Comparison of ENCODE assay signal across 9 cellular contexts in genomic region chr16:50093607-50094570, GRCh38. TPM values are rescaled to one million over a fixed set of nuclear protein-coding genes. Genes with fewer than 3 reads are reported as not detected.
DNase-seq lines count a peak whose midpoint lies in the region; ATAC-seq and TF ChIP-seq lines count a peak whose summit lies in the region.
"Had no signal": no experiment of that assay in that cellular context is flagged by ENCODE, and none has a peak within 500 bp of the region (broad histone marks: within the 10 kb centered on the region; RNA-seq: fewer than 3 reads in every experiment).

No MANE protein-coding gene starts in this region.

- no peaks in the 10 kb centered on the region for H3K9me3 Mint-ChIP-seq in CD8-positive, alpha-beta memory T cell
- H3K9me3 Mint-ChIP-seq: activated naive CD8-positive, alpha-beta T cell treated with anti-CD3 and anti-CD28 coated beads, Interleukin-2, amount 10 ng/mL, durations not matched to agents 7 days and 5 days had no signal

- CTCF ChIA-PET in CD8-positive, alpha-beta memory T cell (lab: Charles Lee), result no interaction called here

- H3K36me3 ChIP-seq in CD8-positive, alpha-beta memory T cell (ENCODE audit: insufficient read depth, low read length), result no peaks in the 10 kb centered on the region
- H3K36me3 ChIP-seq in prostate gland (no peaks in the 10 kb centered on the region), SJCRH30 (peaks cover 2% of the 10 kb centered on the region; the same call in 1 of the 2 replicates), mesenchymal stem cell (ENCODE audit: control insufficient read depth in 1 of 2, insufficient read depth in 2 of 2, low read depth in 1 of 2, low read length in 2 of 2) (peaks cover 11 to 38% of the 10 kb centered on the region in 2 experiments)

- no peak overlapping the region for H2AK5ac ChIP-seq in mesenchymal stem cell (ENCODE audit: low read length, severe bottlenecking)

- no peak overlapping the region for H4K8ac ChIP-seq in mesenchymal stem cell (ENCODE audit: low read length)

- peaks cover 8 to 46% (median 16%) of the 10 kb centered on the region in 3 donors for H3K36me3 Mint-ChIP-seq in CD8-positive, alpha-beta memory T cell

- H3K27me3 Mint-ChIP-seq in CD8-positive, alpha-beta memory T cell, result no peaks in the 10 kb centered on the region
- H3K27me3 Mint-ChIP-seq: activated naive CD8-positive, alpha-beta T cell treated with anti-CD3 and anti-CD28 coated beads, Interleukin-2, amount 10 ng/mL, durations not matched to agents 7 days and 5 days had no signal

- POLR2A ChIA-PET in CD8-positive, alpha-beta memory T cell (lab: Charles Lee), result no interaction called here

- no peak overlapping the region for H3K18ac ChIP-seq in mesenchymal stem cell (ENCODE audit: low read depth in 1 of 2, low read length in 2 of 2)

- H3K9me3 ChIP-seq in CD8-positive, alpha-beta memory T cell (ENCODE audit: low read length), result no peaks in the 10 kb centered on the region
- H3K9me3 ChIP-seq in prostate gland (no peaks in the 10 kb centered on the region), SJCRH30 (replicated peaks) (no peaks in the 10 kb centered on the region), mesenchymal stem cell (ENCODE audit: control insufficient read depth, low read length) (no peaks in the 10 kb centered on the region)

- H2BK5ac ChIP-seq in mesenchymal stem cell (ENCODE audit: low read depth, low read length, poor library complexity, severe bottlenecking), result no peak overlapping the region

- no peak overlapping the region for H3K4ac ChIP-seq in mesenchymal stem cell (ENCODE audit: low read depth in 1 of 2, low read length in 2 of 2)

- peaks cover 0 to 4% (median 1%) of the 10 kb centered on the region in 3 donors for H3K4me1 Mint-ChIP-seq in CD8-positive, alpha-beta memory T cell
- H3K4me1 Mint-ChIP-seq: activated naive CD8-positive, alpha-beta T cell treated with anti-CD3 and anti-CD28 coated beads, Interleukin-2, amount 10 ng/mL, durations not matched to agents 7 days and 5 days had no signal

- no peak overlapping the region for H2BK12ac ChIP-seq in mesenchymal stem cell (ENCODE audit: low read length in 2 of 2)

- no peak overlapping the region for H3K9ac ChIP-seq in mesenchymal stem cell (ENCODE audit: low read length)

- H3K27me3 ChIP-seq in CD8-positive, alpha-beta memory T cell (ENCODE audit: insufficient read depth, low read length, poor library complexity, severe bottlenecking), result no peaks in the 10 kb centered on the region
- H3K27me3 ChIP-seq in prostate gland (replicated peaks; ENCODE audit: insufficient read depth) (no peaks in the 10 kb centered on the region), SJCRH30 (no peaks in the 10 kb centered on the region), mesenchymal stem cell (ENCODE audit: control insufficient read depth in 1 of 2, insufficient read depth in 1 of 2, low read length in 2 of 2) (no peaks in the 10 kb centered on the region)

- peaks cover 7% of the 10 kb centered on the region for H3K79me1 ChIP-seq in mesenchymal stem cell (replicated peaks; ENCODE audit: low read length, poor library complexity, severe bottlenecking)

- no peak overlapping the region for H3K4me2 ChIP-seq in mesenchymal stem cell (ENCODE audit: low read length, poor library complexity, severe bottlenecking)

- H3K27ac Mint-ChIP-seq in CD8-positive, alpha-beta memory T cell, result peak overlapping the region in 6 of 8 donors; percentile 5 to 42 (median 28)
- H3K27ac Mint-ChIP-seq: activated naive CD8-positive, alpha-beta T cell treated with anti-CD3 and anti-CD28 coated beads, Interleukin-2, amount 10 ng/mL, durations not matched to agents 7 days and 5 days had no signal

- no peak for DNase-seq in CD8-positive, alpha-beta memory T cell
- DNase-seq in OCI-M1 (lab: John Stamatoyannopoulos, UW) (peak; percentile 1), fibroblast of villous mesenchyme (ENCODE audit: low read depth) (peak; percentile 29), prostate gland (ENCODE audit: low spot score) (peak; percentile 11), NCI-H526 (lab: John Stamatoyannopoulos, UW) (no peak), SJCRH30 (no peak), mesenchymal stem cell (no peak)
- DNase-seq: activated naive CD8-positive, alpha-beta T cell treated with anti-CD3 and anti-CD28 coated beads, Interleukin-2, amount 10 ng/mL, durations not matched to agents 7 days and 5 days had no signal

- no peak overlapping the region for H3K4me3 ChIP-seq in CD8-positive, alpha-beta memory T cell (ENCODE audit: low read length)
- H3K4me3 ChIP-seq in fibroblast of villous mesenchyme (ENCODE audit: low read depth, low read length) (no peak overlapping the region), prostate gland (no peak overlapping the region), SJCRH30 (no peak overlapping the region), mesenchymal stem cell (ENCODE audit: insufficient read depth in 1 of 2, low read depth in 1 of 2, low read length in 2 of 2) (no peak overlapping the region)

- H3K27ac ChIP-seq in CD8-positive, alpha-beta memory T cell (ENCODE audit: low read depth, low read length), result no peak overlapping the region
- no peak overlapping the region for H3K27ac ChIP-seq in prostate gland
- H3K27ac ChIP-seq in SJCRH30, result no peak overlapping the region
- H3K27ac ChIP-seq in mesenchymal stem cell (ENCODE audit: low read length, poor library complexity, severe bottlenecking), result no peak overlapping the region

- no peak overlapping the region for H2BK15ac ChIP-seq in mesenchymal stem cell (ENCODE audit: low read depth, poor library complexity, severe bottlenecking)

- no peak for TF ChIP-seq POLR2A in prostate gland (IDR thresholded peaks at IDR 0.05)

- H2AFZ ChIP-seq in mesenchymal stem cell (ENCODE audit: low read depth, low read length), result no peak overlapping the region

- no peak overlapping the region for H2BK120ac ChIP-seq in mesenchymal stem cell (ENCODE audit: low read depth, low read length)

- H3K4me1 ChIP-seq in CD8-positive, alpha-beta memory T cell (ENCODE audit: insufficient read depth, low read length), result no peaks in the 10 kb centered on the region
- H3K4me1 ChIP-seq in prostate gland (replicated peaks) (no peaks in the 10 kb centered on the region), SJCRH30 (no peaks in the 10 kb centered on the region), mesenchymal stem cell (ENCODE audit: control insufficient read depth, insufficient read depth, low read depth, low read length) (no peaks in the 10 kb centered on the region)

- 80% methylated on average over 13 of the region's 13 CpGs for WGBS in prostate gland
- 96% methylated on average over 12 of the region's 13 CpGs for WGBS in mesenchymal stem cell

- H3K4me3 Mint-ChIP-seq in CD8-positive, alpha-beta memory T cell, result no peak overlapping the region
- H3K4me3 Mint-ChIP-seq: activated naive CD8-positive, alpha-beta T cell treated with anti-CD3 and anti-CD28 coated beads, Interleukin-2, amount 10 ng/mL, durations not matched to agents 7 days and 5 days had no signal

- H3K14ac ChIP-seq in mesenchymal stem cell (ENCODE audit: low read length in 2 of 2), result no peak overlapping the region

- TF ChIP-seq CTCF in fibroblast of villous mesenchyme (IDR thresholded peaks at IDR 0.05; ENCODE audit: insufficient read depth, low read depth, low read length), result no peak
- TF ChIP-seq CTCF in prostate gland (IDR thresholded peaks at IDR 0.05), result no peak

- H4K91ac ChIP-seq in mesenchymal stem cell (ENCODE audit: low read length), result no peak overlapping the region

- intact Hi-C loops in prostate gland (cut with DNase I), result no loop called here

- H3K23ac ChIP-seq in mesenchymal stem cell (ENCODE audit: low read length in 2 of 2), result no peak overlapping the region

- ATAC-seq in GM19328 (IDR thresholded peaks at IDR 0.05; ENCODE audit: unreplicated experiment), result no peak

RNA-seq across cellular contexts. Expression of gene HEATR3, which starts 28.1 kb away (rescaled TPM):
- total RNA-seq in CD8-positive, alpha-beta memory T cell, result 10 to 100 TPM; 25.5 to 26.2 TPM
- polyA plus RNA-seq in CD8-positive, alpha-beta memory T cell, result 7.4 TPM
- 31.2 and 34.5 TPM in 2 replicates for total RNA-seq in fibroblast of villous mesenchyme
- total RNA-seq in prostate gland, result 10 to 100 TPM; 18.8 to 22.7 TPM
- total RNA-seq in SJCRH30 (2014; rRNA removed; shearing (Covaris generic)), result 23.1 and 23.4 TPM in 2 replicates
- polyA plus RNA-seq in mesenchymal stem cell (2013, experiment 1 of 2), result 11.5 TPM
- polyA plus RNA-seq in mesenchymal stem cell (2013, experiment 2 of 2), result 11.6 TPM

RNA-seq across cellular contexts. Expression of gene TENT4B, which starts 59.2 kb away (rescaled TPM):
- total RNA-seq in CD8-positive, alpha-beta memory T cell, result 10 to 100 TPM; 21.6 to 23.0 TPM
- polyA plus RNA-seq in CD8-positive, alpha-beta memory T cell, result 5.6 TPM
- total RNA-seq in fibroblast of villous mesenchyme, result 7.1 and 12.5 TPM in 2 replicates
- total RNA-seq in prostate gland, result 10 to 100 TPM; 11.5 to 15.1 TPM
- 9.6 and 12.4 TPM in 2 replicates for total RNA-seq in SJCRH30 (2014; rRNA removed; shearing (Covaris generic))
- 5.6 TPM for polyA plus RNA-seq in mesenchymal stem cell (2013, experiment 1 of 2)
- polyA plus RNA-seq in mesenchymal stem cell (2013, experiment 2 of 2), result 5.8 TPM

Comparison
In these comparisons a context has a peak if more than half of its experiments do, and no peak if none do; other contexts are left out.
1. DNase-seq: peak in OCI-M1 (single experiment), fibroblast of villous mesenchyme (single experiment) and prostate gland (single experiment); none in CD8-positive, alpha-beta memory T cell (0 of 5), NCI-H526 (0 of 2), SJCRH30 (0 of 2) and mesenchymal stem cell (single experiment).